19 cellular contexts compared by ENCODE assay signal in the genomic region with DNA sequence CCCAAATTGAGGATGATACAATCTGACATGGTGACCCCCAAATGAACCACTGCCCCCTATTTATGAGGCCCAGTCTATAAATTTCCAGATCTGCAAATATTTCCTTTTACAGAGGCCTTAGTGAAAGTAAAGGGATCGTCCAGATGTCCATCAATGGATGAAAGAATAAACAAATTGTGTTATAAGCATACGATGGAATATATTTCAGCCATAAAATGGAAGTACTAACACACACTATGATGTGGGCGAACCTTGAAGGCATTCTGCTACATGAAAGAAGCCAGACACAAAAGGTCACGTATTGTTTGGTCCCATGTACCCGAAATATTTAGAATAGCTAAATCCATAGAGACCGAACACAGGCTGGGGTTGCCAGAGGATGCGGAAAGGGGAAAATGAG.
"Had no signal": no experiment of that assay in that cellular context is flagged by ENCODE, and none has a peak within 500 bp of the region (broad histone marks: within the 10 kb centered on the region; RNA-seq: fewer than 3 reads in every experiment).

No MANE protein-coding gene starts in this region.

- H3K9me3 Mint-ChIP-seq: dendritic cell treated with granulocyte-macrophage colony-stimulating factor and Interleukin-4, amounts not matched to agents 40 ng/mL and 50 ng/mL, for 4 days; natural killer cell; neural crest cell had no signal

- H3K4me3 ChIP-seq: cardiac muscle cell, heart right ventricle, ovary, prostate gland, right lobe of liver, stomach, testis, tibial nerve had no signal

- H3K4me1 Mint-ChIP-seq: natural killer cell had no signal

- H3K27ac ChIP-seq: cardiac muscle cell, heart right ventricle, ovary, prostate gland, right lobe of liver, testis had no signal

- DNase-seq: cerebellar nuclear complex; erythroblast; heart right ventricle; kidney glomerular epithelial cell; mammary epithelial cell; natural killer cell; ovary; retina; right lobe of liver; stimulated activated CD4-positive, alpha-beta T cell treated with anti-CD3 and anti-CD28 coated beads, Interleukin-2, amount 100 ng/mL, for 24 hours; stimulated activated CD4-positive, alpha-beta T cell treated with anti-CD3 and anti-CD28 coated beads, Interleukin-4, amount 100 ng/mL, for 4 hours; stimulated activated naive CD4-positive, alpha-beta T cell; stomach; testis had no signal

- H3K4me1 ChIP-seq: prostate gland, right lobe of liver, testis had no signal

- H3K36me3 Mint-ChIP-seq: natural killer cell had no signal

- H3K27ac Mint-ChIP-seq: dendritic cell treated with granulocyte-macrophage colony-stimulating factor and Interleukin-4, amounts not matched to agents 40 ng/mL and 50 ng/mL, for 4 days; natural killer cell had no signal

- H3K36me3 ChIP-seq: cardiac muscle cell, heart right ventricle, ovary, prostate gland, right lobe of liver, stomach, tibial nerve had no signal

- H3K4me3 Mint-ChIP-seq: dendritic cell treated with granulocyte-macrophage colony-stimulating factor and Interleukin-4, amounts not matched to agents 40 ng/mL and 50 ng/mL, for 4 days; natural killer cell; neural crest cell had no signal

- H3K27me3 ChIP-seq: cardiac muscle cell, heart right ventricle, ovary, right lobe of liver, stomach, testis, tibial nerve had no signal
